Comparison of ENCODE assay signal across 9 cellular contexts in the genomic region with DNA sequence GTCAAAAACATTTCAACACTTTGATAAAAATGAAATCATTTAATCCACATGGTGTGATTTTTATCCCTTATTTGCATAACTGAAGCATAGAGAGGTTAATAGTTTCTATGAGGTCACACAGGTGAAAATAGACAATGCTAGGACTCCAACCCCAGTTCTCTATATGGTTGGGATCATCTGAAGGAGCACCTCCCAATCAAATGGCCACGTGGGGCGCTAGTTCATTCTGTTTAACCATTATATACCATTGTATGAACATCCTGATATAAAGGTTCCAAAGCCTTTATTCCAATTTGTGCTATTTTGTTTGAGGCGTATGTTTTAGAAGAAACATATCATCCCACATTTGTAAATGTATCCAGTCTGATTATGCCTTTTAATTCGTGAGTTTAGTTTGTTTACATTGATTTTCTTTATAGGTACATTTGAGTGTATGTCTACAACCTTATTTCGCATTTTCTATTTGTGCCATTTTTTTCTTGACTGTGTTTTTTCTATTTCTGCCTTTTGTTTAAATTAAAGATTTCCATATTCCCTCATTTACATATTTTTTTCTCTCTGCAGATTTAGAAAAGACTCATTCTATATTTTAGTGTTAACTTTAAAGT.
DNase-seq lines count a peak whose midpoint lies in the region; ATAC-seq and TF ChIP-seq lines count a peak whose summit lies in the region.
"Had no signal": no experiment of that assay in that cellular context is flagged by ENCODE, and none has a peak within 500 bp of the region (broad histone marks: within the 10 kb centered on the region; RNA-seq: fewer than 3 reads in every experiment).

No MANE protein-coding gene starts in this region.

- H3K27me3 ChIP-seq in BE2C (no peaks in the 10 kb centered on the region), WERI-Rb-1 (ENCODE audit: insufficient read depth, low read depth, severe bottlenecking) (no peaks in the 10 kb centered on the region)

- DNase-seq in BE2C (peak; percentile 64), WERI-Rb-1 (peak; percentile 15), cerebellum (ENCODE audit: low spot score) (no peak), 8988T (no peak), hepatic stellate cell (ENCODE audit: low spot score) (no peak), T-cell (no peak)

- CTCF ChIA-PET in T-cell (lab: Charles Lee) = no interaction called here

- no peaks in the 10 kb centered on the region for H3K36me3 Mint-ChIP-seq in T-cell

- H3K36me3 ChIP-seq in BE2C = no peaks in the 10 kb centered on the region
- H3K36me3 ChIP-seq in WERI-Rb-1 = no peaks in the 10 kb centered on the region
- H3K36me3 ChIP-seq: thoracic aorta had no signal

- H3K27ac ChIP-seq in WERI-Rb-1 = no peak overlapping the region
- H3K27ac ChIP-seq: thoracic aorta had no signal

- peaks cover 3% of the 10 kb centered on the region for H3K4me1 ChIP-seq in BE2C

- H3K4me3 ChIP-seq in BE2C (ENCODE audit: low read depth, low read length) (no peak overlapping the region), WERI-Rb-1 (ENCODE audit: low read depth, low read length) (no peak overlapping the region)
- H3K4me3 ChIP-seq: thoracic aorta had no signal

- peaks cover 4 to 8% (median 6%) of the 10 kb centered on the region in 3 donors for H3K9me3 Mint-ChIP-seq in T-cell

- TF ChIP-seq CTCF in BE2C (IDR thresholded peaks at IDR 0.05; ENCODE audit: low read depth, low read length) (peak; percentile 78), WERI-Rb-1 (IDR thresholded peaks at IDR 0.05; ENCODE audit: low read depth, low read length) (no peak)

- ATAC-seq in GM19328 (IDR thresholded peaks at IDR 0.05; ENCODE audit: unreplicated experiment) = peak; percentile 85
- peak; percentile 90 for ATAC-seq in HG03175 (IDR thresholded peaks at IDR 0.05; ENCODE audit: unreplicated experiment)
- ATAC-seq in T-cell (replicated peaks in 1 of 4) = no peak

- POLR2A ChIA-PET in T-cell (lab: Charles Lee) = no interaction called here

- H3K9me3 ChIP-seq in BE2C = no peaks in the 10 kb centered on the region
- H3K9me3 ChIP-seq in WERI-Rb-1 (ENCODE audit: severe bottlenecking) = no peaks in the 10 kb centered on the region
- H3K9me3 ChIP-seq: thoracic aorta had no signal

- H3K4me3 Mint-ChIP-seq in T-cell = no peak overlapping the region

- no peak overlapping the region for H3K27ac Mint-ChIP-seq in T-cell

- no peaks in the 10 kb centered on the region for H3K27me3 Mint-ChIP-seq in T-cell

- H3K4me1 Mint-ChIP-seq in T-cell = no peaks in the 10 kb centered on the region

Comparison
In these comparisons a context has a peak if more than half of its experiments do, and no peak if none do; other contexts are left out.
1. DNase-seq: peak in BE2C (single experiment) and WERI-Rb-1 (single experiment); none in cerebellum (single experiment), 8988T (single experiment), hepatic stellate cell (single experiment) and T-cell (0 of 34).
2. ATAC-seq: peak in GM19328 (single experiment) and HG03175 (single experiment); none in T-cell (0 of 4).